Comparison of ENCODE assay signal across 17 cellular contexts in the genomic region with DNA sequence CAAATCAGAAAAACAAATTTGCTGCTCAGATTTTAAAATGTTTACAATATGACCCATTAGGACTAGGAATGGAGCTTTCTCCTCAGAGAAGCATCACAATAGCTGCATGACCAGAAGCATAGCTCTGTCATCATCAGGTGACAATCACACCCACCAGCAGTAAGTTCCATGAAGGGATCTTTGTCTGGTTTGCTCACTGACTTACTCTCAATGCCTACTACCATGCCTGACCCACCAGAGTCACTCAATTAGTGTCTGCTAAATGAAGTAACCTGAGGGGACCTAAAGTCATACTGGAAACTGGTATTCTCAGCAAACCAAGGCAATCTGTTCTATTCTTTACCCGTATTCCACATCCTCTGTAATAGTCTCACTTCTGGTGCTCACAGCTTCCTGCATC. TPM values are rescaled to one million over a fixed set of nuclear protein-coding genes. Genes with fewer than 3 reads are reported as not detected.
DNase-seq lines count a peak whose midpoint lies in the region; ATAC-seq, FAIRE-seq and TF ChIP-seq lines count a peak whose summit lies in the region.
"Had no signal": no experiment of that assay in that cellular context is flagged by ENCODE, and none has a peak within 500 bp of the region (broad histone marks: within the 10 kb centered on the region; RNA-seq: fewer than 3 reads in every experiment).

No MANE protein-coding gene starts in this region.

- H3K9me3 ChIP-seq in keratinocyte (ENCODE audit: control insufficient read depth, low read depth, low read length) (no peaks in the 10 kb centered on the region), transverse colon (no peaks in the 10 kb centered on the region)
- H3K9me3 ChIP-seq: BE2C, HAP-1, Peyer's patch had no signal

- H3K27me3 Mint-ChIP-seq in stimulated activated naive CD8-positive, alpha-beta T cell treated with anti-CD3 and anti-CD28 coated beads, Interleukin-15, amount 100 ng/mL, for 72 hours = no peaks in the 10 kb centered on the region
- no peaks in the 10 kb centered on the region for H3K27me3 Mint-ChIP-seq in activated T-helper 17 cell treated with anti-CD3 and anti-CD28 coated beads, Interleukin-2, amount 50 U/mL, for 72 hours
- H3K27me3 Mint-ChIP-seq in naive thymus-derived CD8-positive, alpha-beta T cell = no peaks in the 10 kb centered on the region

- H3K4me3 Mint-ChIP-seq in stimulated activated naive CD8-positive, alpha-beta T cell treated with anti-CD3 and anti-CD28 coated beads, Interleukin-15, amount 100 ng/mL, for 72 hours = no peak overlapping the region
- H3K4me3 Mint-ChIP-seq in activated T-helper 17 cell treated with anti-CD3 and anti-CD28 coated beads, Interleukin-2, amount 50 U/mL, for 72 hours = no peak overlapping the region
- no peak overlapping the region for H3K4me3 Mint-ChIP-seq in naive thymus-derived CD8-positive, alpha-beta T cell

- DNase-seq in stimulated activated naive CD8-positive, alpha-beta T cell treated with anti-CD3 and anti-CD28 coated beads, Interleukin-15, amount 100 ng/mL, for 72 hours = no peak
- DNase-seq in stimulated activated naive CD8-positive, alpha-beta T cell treated with anti-CD3 and anti-CD28 coated beads, Interleukin-15, Interleukin-2, amounts not matched to agents 100 U/mL and 50 U/mL, for 24 hours = no peak
- DNase-seq in keratinocyte (ENCODE audit: low read depth, low spot score) (no peak), transverse colon (no peak), SHP77 (lab: John Stamatoyannopoulos, UW) (no peak)
- DNase-seq in naive thymus-derived CD8-positive, alpha-beta T cell = no peak
- DNase-seq: ACHN, BE2C, DMS 273 treated with DMSO at 0.1 percent for 48 hours, NCI-H1436 treated with DMSO at 0.1 percent for 48 hours, NCI-H2081, NCI-H510A treated with DMSO at 0.1 percent for 48 hours, Peyer's patch, SHP77 treated with DMSO at 0.1 percent for 48 hours had no signal

- no peak overlapping the region for H3K4me2 ChIP-seq in keratinocyte (ENCODE audit: control insufficient read depth, extremely low read depth, insufficient read depth, low read depth, low read length)

- no peak for TF ChIP-seq POLR2A in transverse colon (IDR thresholded peaks at IDR 0.05)

- H3K27ac ChIP-seq in keratinocyte (ENCODE audit: control insufficient read depth, insufficient read depth, low read length) (no peak overlapping the region), temporal lobe (ENCODE audit: low read depth, low read length) (peak overlapping the region; percentile 63), transverse colon (no peak overlapping the region)
- H3K27ac ChIP-seq: Peyer's patch had no signal

- peaks cover 11% of the 10 kb centered on the region for H3K4me1 Mint-ChIP-seq in stimulated activated naive CD8-positive, alpha-beta T cell treated with anti-CD3 and anti-CD28 coated beads, Interleukin-15, amount 100 ng/mL, for 72 hours
- H3K4me1 Mint-ChIP-seq in activated T-helper 17 cell treated with anti-CD3 and anti-CD28 coated beads, Interleukin-2, amount 50 U/mL, for 72 hours = peaks cover 14% of the 10 kb centered on the region
- H3K4me1 Mint-ChIP-seq in naive thymus-derived CD8-positive, alpha-beta T cell = peaks cover 15 to 42% (median 36%) of the 10 kb centered on the region in 4 donors

- H3K9ac ChIP-seq in keratinocyte (ENCODE audit: control insufficient read depth, extremely low read depth, insufficient read depth, low read length) = no peak overlapping the region

- peak; percentile 60 for ATAC-seq in stimulated activated naive CD8-positive, alpha-beta T cell treated with anti-CD3 and anti-CD28 coated beads, Interleukin-15, amount 100 ng/mL, for 72 hours
- ATAC-seq in stimulated activated naive CD8-positive, alpha-beta T cell treated with anti-CD3 and anti-CD28 coated beads, Interleukin-15, Interleukin-2, amounts not matched to agents 100 U/mL and 50 U/mL, for 24 hours = no peak
- ATAC-seq in activated T-helper 17 cell treated with anti-CD3 and anti-CD28 coated beads, Interleukin-2, amount 50 U/mL, for 72 hours (replicated peaks) = peak; percentile 44
- no peak for ATAC-seq in naive thymus-derived CD8-positive, alpha-beta T cell

- dilution Hi-C loops in keratinocyte (cut with MboI; ENCODE audit: extremely low pct_ligation_motif_present, low sequenced_read_pairs) = no loop called here

- H3K36me3 ChIP-seq in keratinocyte (ENCODE audit: control insufficient read depth in 2 of 2, extremely low read depth in 1 of 2, insufficient read depth in 2 of 2, low read length in 2 of 2) (peaks cover 15 to 16% of the 10 kb centered on the region in 2 experiments), transverse colon (peaks cover 0 to 38% (median 10%) of the 10 kb centered on the region in 4 donors)
- H3K36me3 ChIP-seq: BE2C had no signal

- H3K4me1 ChIP-seq in keratinocyte (ENCODE audit: control insufficient read depth, extremely low read depth, insufficient read depth, low read length) (no peaks in the 10 kb centered on the region), transverse colon (peaks cover 0 to 12% (median 6%) of the 10 kb centered on the region in 4 donors)
- H3K4me1 ChIP-seq: BE2C, HAP-1 had no signal

- POLR2A ChIA-PET in naive thymus-derived CD8-positive, alpha-beta T cell (lab: Charles Lee) = no interaction called here

- intact Hi-C loops in transverse colon (cut with DNase I; ENCODE audit: low total_unique reads) = no loop called here

- no peaks in the 10 kb centered on the region for H3K79me2 ChIP-seq in keratinocyte (ENCODE audit: control insufficient read depth, insufficient read depth, low read length)

- H3K27ac Mint-ChIP-seq in stimulated activated naive CD8-positive, alpha-beta T cell treated with anti-CD3 and anti-CD28 coated beads, Interleukin-15, amount 100 ng/mL, for 72 hours = no peak overlapping the region
- H3K27ac Mint-ChIP-seq in activated T-helper 17 cell treated with anti-CD3 and anti-CD28 coated beads, Interleukin-2, amount 50 U/mL, for 72 hours = peak overlapping the region; percentile 20
- H3K27ac Mint-ChIP-seq in naive thymus-derived CD8-positive, alpha-beta T cell = peak overlapping the region in 2 of 10 donors; percentile 50 to 63

- no peak for TF ChIP-seq EP300 in transverse colon (IDR thresholded peaks at IDR 0.05; ENCODE audit: low read depth)

- FAIRE-seq in keratinocyte (lab: Jason Lieb, UNC) = peak; percentile 17

- no peaks in the 10 kb centered on the region for H4K20me1 ChIP-seq in keratinocyte (ENCODE audit: control insufficient read depth, extremely low read depth, insufficient read depth, low read length)

- no peak overlapping the region for H3K4me3 ChIP-seq in keratinocyte (ENCODE audit: control insufficient read depth in 2 of 3, extremely low read depth in 1 of 3, insufficient read depth in 2 of 3, low read depth in 1 of 3, low read length in 3 of 3)
- no peak overlapping the region for H3K4me3 ChIP-seq in transverse colon
- H3K4me3 ChIP-seq: HAP-1, Peyer's patch had no signal

- H3K27me3 ChIP-seq in keratinocyte (ENCODE audit: control insufficient read depth, extremely low read depth, insufficient read depth, low read length) (no peaks in the 10 kb centered on the region), transverse colon (no peaks in the 10 kb centered on the region)
- H3K27me3 ChIP-seq: BE2C, Peyer's patch had no signal

- H3K9me3 Mint-ChIP-seq in stimulated activated naive CD8-positive, alpha-beta T cell treated with anti-CD3 and anti-CD28 coated beads, Interleukin-15, amount 100 ng/mL, for 72 hours = no peaks in the 10 kb centered on the region
- no peaks in the 10 kb centered on the region for H3K9me3 Mint-ChIP-seq in activated T-helper 17 cell treated with anti-CD3 and anti-CD28 coated beads, Interleukin-2, amount 50 U/mL, for 72 hours
- H3K9me3 Mint-ChIP-seq in naive thymus-derived CD8-positive, alpha-beta T cell = no peaks in the 10 kb centered on the region

- WGBS in transverse colon (ENCODE audit: low coverage in 1 of 2), 2 donors = 78 to 88% methylated on average over 1 of the region's 1 CpG

- TF ChIP-seq CTCF in keratinocyte (optimal IDR thresholded peaks at IDR 0.05 in 1 of 3, IDR thresholded peaks at IDR 0.05 in 1 of 3, conservative IDR thresholded peaks at IDR 0.05 in 1 of 3; ENCODE audit: extremely low read depth in 1 of 3, insufficient read depth in 2 of 3, low read length in 3 of 3) (no peak), transverse colon (IDR thresholded peaks at IDR 0.05) (no peak)

- in situ Hi-C loops in transverse colon (cut with MboI; ENCODE audit: low pct_ligation_motif_present in 1 of 4, low pct_unique_long_range_greater_than_20kb in 1 of 4, low sequenced_read_pairs in 3 of 4) = no loop called here

- no peaks in the 10 kb centered on the region for H3K9me1 ChIP-seq in keratinocyte (ENCODE audit: control insufficient read depth, extremely low read depth, insufficient read depth, low read length)

- peaks cover 74% of the 10 kb centered on the region for H3K36me3 Mint-ChIP-seq in activated T-helper 17 cell treated with anti-CD3 and anti-CD28 coated beads, Interleukin-2, amount 50 U/mL, for 72 hours (ENCODE audit: low read depth)
- H3K36me3 Mint-ChIP-seq in naive thymus-derived CD8-positive, alpha-beta T cell = peaks cover 5 to 81% (median 15%) of the 10 kb centered on the region in 3 donors

- H2AFZ ChIP-seq in keratinocyte (ENCODE audit: control insufficient read depth, low read length) = no peak overlapping the region

RNA-seq across cellular contexts. Expression of gene ERMP1, which starts 7.7 kb away (rescaled TPM):
- 10 to 100 TPM; 17.7 to 22.4 TPM for total RNA-seq in activated T-helper 17 cell treated with anti-CD3 and anti-CD28 coated beads, Interleukin-2, amount 50 U/mL, for 72 hours
- polyA plus RNA-seq in keratinocyte = 18.2 to 30.2 TPM (median 27.0 TPM) in 3 replicates
- 6.9 TPM for polyA plus RNA-seq in keratinocyte (2011; ENCODE audit: low read depth)
- 7.1 and 14.8 TPM in 2 replicates for polyA plus RNA-seq in keratinocyte (2011; cell fraction: cytosol; rRNA removed)
- 37.7 and 48.5 TPM in 2 replicates for polyA plus RNA-seq in keratinocyte (2011; cell fraction: nucleus; rRNA removed)
- 16.3 and 17.8 TPM in 2 replicates for polyA plus RNA-seq in keratinocyte (2012; ENCODE audit: low replicate concordance)
- 21.8 to 45.3 TPM (median 42.6 TPM) in 3 replicates for polyA minus RNA-seq in keratinocyte
- 16.9 TPM for polyA minus RNA-seq in keratinocyte (2011; cell fraction: cytosol; rRNA and poly(A)+ RNA removed)
- 49.9 and 90.3 TPM in 2 replicates for polyA minus RNA-seq in keratinocyte (2011; cell fraction: nucleus; rRNA and poly(A)+ RNA removed)
- total RNA-seq in temporal lobe = 11.8 TPM
- 10 to 100 TPM; 16.1 to 16.8 TPM for total RNA-seq in naive thymus-derived CD8-positive, alpha-beta T cell
- 10 to 100 TPM in 2 of 3 donors, 1 to 10 TPM in 1; 7.0 to 11.8 (median 10.8) TPM for polyA plus RNA-seq in naive thymus-derived CD8-positive, alpha-beta T cell
- total RNA-seq in transverse colon = 10 to 100 TPM; 33.3 to 46.2 (median 34.8) TPM

Comparison
In these comparisons a context has a peak if more than half of its experiments do, and no peak if none do; other contexts are left out.
1. ATAC-seq: peak in stimulated activated naive CD8-positive, alpha-beta T cell treated with anti-CD3 and anti-CD28 coated beads, Interleukin-15, amount 100 ng/mL, for 72 hours (single experiment) and activated T-helper 17 cell treated with anti-CD3 and anti-CD28 coated beads, Interleukin-2, amount 50 U/mL, for 72 hours (single experiment); none in stimulated activated naive CD8-positive, alpha-beta T cell treated with anti-CD3 and anti-CD28 coated beads, Interleukin-15, Interleukin-2, amounts not matched to agents 100 U/mL and 50 U/mL, for 24 hours (single experiment) and naive thymus-derived CD8-positive, alpha-beta T cell (0 of 2).